Comparison of ENCODE assay signal across 16 cellular contexts in genomic region chr1:94862718-94863117, GRCh38. TPM values are rescaled to one million over a fixed set of nuclear protein-coding genes. Genes with fewer than 3 reads are reported as not detected.
A peak's percentile ranks its signal among the peaks of the same experiment; 100 is the strongest.
DNase-seq lines count a peak whose midpoint lies in the region; ATAC-seq and TF ChIP-seq lines count a peak whose summit lies in the region.
"Had no signal": no experiment of that assay in that cellular context is flagged by ENCODE, and none has a peak within 500 bp of the region (broad histone marks: within the 10 kb centered on the region; RNA-seq: fewer than 3 reads in every experiment).

No MANE protein-coding gene starts in this region.

- H3K9me3 Mint-ChIP-seq in stimulated activated naive CD8-positive, alpha-beta T cell treated with anti-CD3 and anti-CD28 coated beads, Interleukin-15, amount 100 ng/mL, for 72 hours: no peaks in the 10 kb centered on the region
- H3K9me3 Mint-ChIP-seq: CD8-positive, alpha-beta memory T cell; dendritic cell treated with granulocyte-macrophage colony-stimulating factor and Interleukin-4, amounts not matched to agents 40 ng/mL and 50 ng/mL, for 4 days had no signal

- H3K4me1 ChIP-seq in mammary epithelial cell (ENCODE audit: insufficient read depth, low read length) (peaks cover 37% of the 10 kb centered on the region), lower lobe of right lung (peaks cover 44% of the 10 kb centered on the region), subcutaneous abdominal adipose tissue (ENCODE audit: control insufficient read depth in 5 of 5, insufficient read depth in 5 of 5, low read length in 5 of 5) (peaks cover 2 to 27% (median 20%) of the 10 kb centered on the region in 5 donors), mucosa of descending colon (ENCODE audit: low read depth) (no peaks in the 10 kb centered on the region)

- H3K9ac ChIP-seq in mammary epithelial cell (ENCODE audit: insufficient read depth, low read length) (peak overlapping the region; percentile 45), subcutaneous abdominal adipose tissue (ENCODE audit: low read length in 5 of 5) (peak overlapping the region in 1 of 5 donors; percentile 50)

- H3K4me1 Mint-ChIP-seq in stimulated activated naive CD8-positive, alpha-beta T cell treated with anti-CD3 and anti-CD28 coated beads, Interleukin-15, amount 100 ng/mL, for 72 hours: no peaks in the 10 kb centered on the region
- H3K4me1 Mint-ChIP-seq: CD8-positive, alpha-beta memory T cell had no signal

- dilution Hi-C loops in mammary epithelial cell (cut with HindIII; ENCODE audit: low sequenced_read_pairs): loop anchor here (25.0 kb wide), 2 partner anchors 175 to 375 kb away; partner anchors contain the start of gene RWDD3

- no peaks in the 10 kb centered on the region for H3K9me3 ChIP-seq in mammary epithelial cell (replicated peaks; ENCODE audit: insufficient read depth, low read length)
- H3K9me3 ChIP-seq in lower lobe of right lung: no peaks in the 10 kb centered on the region
- no peaks in the 10 kb centered on the region for H3K9me3 ChIP-seq in subcutaneous abdominal adipose tissue (ENCODE audit: control insufficient read depth in 5 of 5, low read length in 5 of 5)
- H3K9me3 ChIP-seq in mucosa of descending colon: no peaks in the 10 kb centered on the region
- H3K9me3 ChIP-seq: MG63 had no signal

- 7% methylated on average over 2 of the region's 2 CpGs for WGBS in mammary epithelial cell (ENCODE audit: low coverage, missing lambda C conversion rate)

- H3K27ac Mint-ChIP-seq in stimulated activated naive CD8-positive, alpha-beta T cell treated with anti-CD3 and anti-CD28 coated beads, Interleukin-15, amount 100 ng/mL, for 72 hours: no peak overlapping the region
- H3K27ac Mint-ChIP-seq: CD8-positive, alpha-beta memory T cell; dendritic cell treated with granulocyte-macrophage colony-stimulating factor and Interleukin-4, amounts not matched to agents 40 ng/mL and 50 ng/mL, for 4 days had no signal

- ATAC-seq in lower lobe of right lung (no peak), mucosa of descending colon (no peak), HG02870 (IDR thresholded peaks at IDR 0.05; ENCODE audit: unreplicated experiment) (no peak)
- no peak for ATAC-seq in stimulated activated naive CD8-positive, alpha-beta T cell treated with anti-CD3 and anti-CD28 coated beads, Interleukin-15, amount 100 ng/mL, for 72 hours

- CTCF ChIA-PET in mammary epithelial cell (lab: Charles Lee; ENCODE audit: low non-redundant PET): interaction anchor here (0.7 kb wide), 1 partner anchor 686 kb away, joined by 4 read pairs; no protein-coding TSS in a partner anchor

- H3K4me3 ChIP-seq in mammary epithelial cell (replicated peaks in 1 of 3; ENCODE audit: insufficient read depth in 1 of 3, low read depth in 2 of 3, low read length in 3 of 3) (no peak overlapping the region), lower lobe of right lung (no peak overlapping the region), subcutaneous abdominal adipose tissue (ENCODE audit: low read depth in 1 of 5, low read length in 5 of 5) (no peak overlapping the region), mucosa of descending colon (no peak overlapping the region)
- H3K4me3 ChIP-seq: MG63 had no signal

- H3K36me3 ChIP-seq in mammary epithelial cell (ENCODE audit: insufficient read depth, low read length): no peaks in the 10 kb centered on the region
- no peaks in the 10 kb centered on the region for H3K36me3 ChIP-seq in lower lobe of right lung
- no peaks in the 10 kb centered on the region for H3K36me3 ChIP-seq in subcutaneous abdominal adipose tissue (ENCODE audit: control insufficient read depth in 5 of 5, insufficient read depth in 5 of 5, low read length in 5 of 5)
- H3K36me3 ChIP-seq in mucosa of descending colon (ENCODE audit: low read depth): no peaks in the 10 kb centered on the region
- H3K36me3 ChIP-seq: MG63 had no signal

- H3K27me3 ChIP-seq in mammary epithelial cell (ENCODE audit: insufficient read depth, low read length) (no peaks in the 10 kb centered on the region), lower lobe of right lung (ENCODE audit: low read depth) (no peaks in the 10 kb centered on the region), subcutaneous abdominal adipose tissue (ENCODE audit: control insufficient read depth in 5 of 5, insufficient read depth in 4 of 5, low read length in 5 of 5) (no peaks in the 10 kb centered on the region)
- H3K27me3 ChIP-seq: MG63 had no signal

- BruUV-seq in mammary epithelial cell (replicated peaks; lab: Mats Ljungman, UMichigan): no TSS peak

- H3K4me3 Mint-ChIP-seq in stimulated activated naive CD8-positive, alpha-beta T cell treated with anti-CD3 and anti-CD28 coated beads, Interleukin-15, amount 100 ng/mL, for 72 hours: no peak overlapping the region
- H3K4me3 Mint-ChIP-seq: CD8-positive, alpha-beta memory T cell; dendritic cell treated with granulocyte-macrophage colony-stimulating factor and Interleukin-4, amounts not matched to agents 40 ng/mL and 50 ng/mL, for 4 days had no signal

- TF ChIP-seq CTCF in mammary epithelial cell (conservative IDR thresholded peaks at IDR 0.05 in 1 of 2, IDR thresholded peaks at IDR 0.05 in 1 of 2; ENCODE audit: extremely low read depth in 1 of 2, insufficient read depth in 1 of 2, low read depth in 1 of 2, low read length in 2 of 2): no peak
- TF ChIP-seq CTCF in lower lobe of right lung (IDR thresholded peaks at IDR 0.05): no peak
- no peak for TF ChIP-seq CTCF in mucosa of descending colon (IDR thresholded peaks at IDR 0.05)

- peak; percentile 61 for DNase-seq in HPDE6-E6E7 (ENCODE audit: extremely low spot score)
- peak; percentile 85 for DNase-seq in mammary epithelial cell
- no peak for DNase-seq in lower lobe of right lung
- DNase-seq in mucosa of descending colon: no peak
- DNase-seq in NCI-H1092 (lab: John Stamatoyannopoulos, UW): no peak
- DNase-seq in stimulated activated naive CD8-positive, alpha-beta T cell treated with anti-CD3 and anti-CD28 coated beads, Interleukin-15, amount 100 ng/mL, for 72 hours: no peak
- DNase-seq: activated CD4-positive, alpha-beta T cell treated with anti-CD3 and anti-CD28 coated beads for 4 hours; CD8-positive, alpha-beta memory T cell; hippocampal formation; MG63; NCI-H510A treated with DMSO at 0.1 percent for 48 hours; stimulated activated CD4-positive, alpha-beta T cell treated with anti-CD3 and anti-CD28 coated beads, Interleukin-4, amount 100 ng/mL, for 24 hours had no signal

- H3K4me2 ChIP-seq in mammary epithelial cell (ENCODE audit: insufficient read depth, low read depth, low read length): peak overlapping the region; percentile 67

- H3K79me2 ChIP-seq in mammary epithelial cell (ENCODE audit: insufficient read depth, low read length): no peaks in the 10 kb centered on the region

- H3K27ac ChIP-seq in mammary epithelial cell (ENCODE audit: insufficient read depth, low read depth, low read length) (peak overlapping the region; percentile 91), lower lobe of right lung (peak overlapping the region; percentile 80), subcutaneous abdominal adipose tissue (ENCODE audit: low read depth, low read length) (peak overlapping the region; percentile 94)

- H4K20me1 ChIP-seq in mammary epithelial cell (ENCODE audit: insufficient read depth, low read length): no peaks in the 10 kb centered on the region

- peak overlapping the region; percentile 64 for H2AFZ ChIP-seq in mammary epithelial cell (ENCODE audit: low read depth, low read length)

- intact Hi-C loops in mammary epithelial cell (cut with micrococcal nuclease) (no loop called here), lower lobe of right lung (cut with DNase I) (loop anchor here (10.0 kb wide), 1 partner anchor 62 kb away; the partner anchor contains the start of gene CNN3), mucosa of descending colon (cut with DNase I, micrococcal nuclease) (loop anchor here in 1 of 2 donors (5.0 kb wide), 1 partner anchor 65 kb away; the partner anchor contains the start of gene CNN3)

- in situ Hi-C loops in mammary epithelial cell (cut with MboI; ENCODE audit: low sequenced_read_pairs in 2 of 2): loop anchor here (25.0 kb wide), 1 partner anchor 375 kb away; the partner anchor contains the start of gene RWDD3 (in 2 of the 2)

- H3K27me3 Mint-ChIP-seq in stimulated activated naive CD8-positive, alpha-beta T cell treated with anti-CD3 and anti-CD28 coated beads, Interleukin-15, amount 100 ng/mL, for 72 hours: no peaks in the 10 kb centered on the region

RNA-seq across cellular contexts. Expression of gene SLC44A3, which starts 42.6 kb away (rescaled TPM):
- total RNA-seq in mammary epithelial cell (1 to 10 TPM; 5.8 to 6.4 TPM), lower lobe of right lung (19.3 TPM), mucosa of descending colon (10 to 100 TPM; 37.4 to 89.1 (median 49.5) TPM)
- 3.6 TPM for polyA plus RNA-seq in mammary epithelial cell
- polyA minus RNA-seq in mammary epithelial cell: 6.0 TPM
- polyA plus RNA-seq: neural cell had no signal

Comparison
In these comparisons a context has a peak if more than half of its experiments do, and no peak if none do; other contexts are left out.
1. DNase-seq: peak in HPDE6-E6E7 (single experiment) and mammary epithelial cell (single experiment); none in lower lobe of right lung (single experiment), mucosa of descending colon (0 of 3), NCI-H1092 (single experiment) and stimulated activated naive CD8-positive, alpha-beta T cell treated with anti-CD3 and anti-CD28 coated beads, Interleukin-15, amount 100 ng/mL, for 72 hours (0 of 2).
2. Peak in every context shown above with its lines, with median percentiles within 50 percentile points of each other: H3K27ac ChIP-seq.